19 cellular contexts compared by ENCODE assay signal in genomic region chr7:50399635-50400034, GRCh38.
"Had no signal": no experiment of that assay in that cellular context is flagged by ENCODE, and none has a peak within 500 bp of the region (broad histone marks: within the 10 kb centered on the region; RNA-seq: fewer than 3 reads in every experiment).

No MANE protein-coding gene starts in this region.

- ATAC-seq: left lobe of liver, right cardiac atrium had no signal

- H3K36me3 Mint-ChIP-seq: type B pancreatic cell had no signal

- H3K9me3 Mint-ChIP-seq: activated CD4-positive, alpha-beta memory T cell treated with anti-CD3 and anti-CD28 coated beads, Interleukin-2, amount 10 ng/mL, durations not matched to agents 7 days and 5 days; type B pancreatic cell had no signal

- H3K27me3 ChIP-seq: testis had no signal

- H3K27me3 Mint-ChIP-seq: activated CD4-positive, alpha-beta memory T cell treated with anti-CD3 and anti-CD28 coated beads, Interleukin-2, amount 10 ng/mL, durations not matched to agents 7 days and 5 days had no signal

- DNase-seq: activated CD4-positive, alpha-beta memory T cell treated with anti-CD3 and anti-CD28 coated beads, Interleukin-2, amount 10 ng/mL, durations not matched to agents 7 days and 5 days; activated CD4-positive, alpha-beta T cell treated with anti-CD3 and anti-CD28 coated beads for 48 hours; activated CD4-positive, CD25-positive, alpha-beta regulatory T cell; activated CD8-positive, alpha-beta memory T cell treated with anti-CD3 and anti-CD28 coated beads, Interleukin-2, amount 50 U/mL, for 48 hours; activated gamma-delta T cell treated with Interleukin-2 at 50 U/mL for 16 hours; erythroblast; foreskin melanocyte; glutamatergic neuron; midbrain; right cardiac atrium; SW 1271 had no signal

- H3K4me3 ChIP-seq: breast epithelium, coronary artery, lung, SJSA1 had no signal

- H3K4me3 Mint-ChIP-seq: activated CD4-positive, alpha-beta memory T cell treated with anti-CD3 and anti-CD28 coated beads, Interleukin-2, amount 10 ng/mL, durations not matched to agents 7 days and 5 days; type B pancreatic cell had no signal

- H3K4me1 ChIP-seq: breast epithelium, SJSA1, testis had no signal

- H3K27ac Mint-ChIP-seq: activated CD4-positive, alpha-beta memory T cell treated with anti-CD3 and anti-CD28 coated beads, Interleukin-2, amount 10 ng/mL, durations not matched to agents 7 days and 5 days; progenitor cell of endocrine pancreas; type B pancreatic cell had no signal

- H3K36me3 ChIP-seq: breast epithelium, SJSA1 had no signal

- H3K27ac ChIP-seq: breast epithelium, coronary artery, SJSA1, testis had no signal

- H3K9me3 ChIP-seq: breast epithelium, SJSA1, testis had no signal
